8 cellular contexts compared by ENCODE assay signal in genomic region chr17:82257473-82257872, GRCh38. TPM values are rescaled to one million over a fixed set of nuclear protein-coding genes. Genes with fewer than 3 reads are reported as not detected.
DNase-seq lines count a peak whose midpoint lies in the region; ATAC-seq and TF ChIP-seq lines count a peak whose summit lies in the region.

No MANE protein-coding gene starts in this region.

- H3K36me3 ChIP-seq in rectal smooth muscle tissue (ENCODE audit: control insufficient read depth, insufficient read depth, low read length) (peaks cover 45% of the 10 kb centered on the region), PC-3 (ENCODE audit: low read depth, low read length) (peaks cover 82% of the 10 kb centered on the region)

- CTCF ChIA-PET in activated CD8-positive, alpha-beta memory T cell treated with anti-CD3 and anti-CD28 coated beads, Interleukin-2, amount 10 ng/mL, durations not matched to agents 7 days and 5 days (lab: Charles Lee): interaction anchor here (1.5 kb wide), 1 partner anchor 64 kb away, joined by 4 read pairs; no protein-coding TSS in a partner anchor
- CTCF ChIA-PET in PC-3 (lab: Charles Lee): no interaction called here

- H3K27ac Mint-ChIP-seq in activated CD8-positive, alpha-beta memory T cell treated with anti-CD3 and anti-CD28 coated beads, Interleukin-2, amount 10 ng/mL, durations not matched to agents 7 days and 5 days: peak overlapping the region; percentile 37

- H2AFZ ChIP-seq in PC-3 (ENCODE audit: low read length): no peak overlapping the region

- H3K27ac ChIP-seq in rectal smooth muscle tissue (ENCODE audit: low read depth, low read length) (peak overlapping the region; percentile 6), PC-3 (ENCODE audit: low read length) (no peak overlapping the region)

- no peaks in the 10 kb centered on the region for H3K9me2 ChIP-seq in PC-3 (replicated peaks; ENCODE audit: low read length)

- intact Hi-C loops in PC-3 (cut with micrococcal nuclease): no loop called here

- H3K4me2 ChIP-seq in PC-3 (ENCODE audit: low read length): no peak overlapping the region

- H3K79me2 ChIP-seq in PC-3 (ENCODE audit: low read length): peaks cover 83% of the 10 kb centered on the region

- peaks cover 13% of the 10 kb centered on the region for H3F3A ChIP-seq in PC-3 (ENCODE audit: low read length, unreplicated experiment)

- no peaks in the 10 kb centered on the region for H3K4me1 ChIP-seq in rectal smooth muscle tissue (ENCODE audit: control insufficient read depth, insufficient read depth, low read length)
- H3K4me1 ChIP-seq in PC-3 (ENCODE audit: insufficient read depth, low read length): no peaks in the 10 kb centered on the region

- no peaks in the 10 kb centered on the region for H3K27me3 ChIP-seq in rectal smooth muscle tissue (ENCODE audit: control insufficient read depth, insufficient read depth, low read length)
- no peaks in the 10 kb centered on the region for H3K27me3 ChIP-seq in PC-3 (ENCODE audit: low read length)

- BruUV-seq in PC-3 (replicated peaks; lab: Mats Ljungman, UMichigan): no TSS peak

- H3K9ac ChIP-seq in rectal smooth muscle tissue (ENCODE audit: low read length) (no peak overlapping the region), PC-3 (ENCODE audit: low read length) (no peak overlapping the region)

- TF ChIP-seq CTCF in GM20000 (IDR thresholded peaks at IDR 0.05; ENCODE audit: extremely low read depth, missing control alignments) (no peak), PC-3 (conservative IDR thresholded peaks at IDR 0.05; ENCODE audit: low read depth, low read length) (no peak)

- peak; percentile 92 for ATAC-seq in activated CD8-positive, alpha-beta memory T cell treated with anti-CD3 and anti-CD28 coated beads, Interleukin-2, amount 10 ng/mL, durations not matched to agents 7 days and 5 days
- ATAC-seq in PC-3: no peak; the same call in 1 of the 2 replicates
- no peak for ATAC-seq in GM18868 (IDR thresholded peaks at IDR 0.05; ENCODE audit: unreplicated experiment)

- H4K20me1 ChIP-seq in PC-3 (ENCODE audit: low read length): peaks cover 52% of the 10 kb centered on the region

- no peaks in the 10 kb centered on the region for H3K9me3 ChIP-seq in PC-3 (ENCODE audit: low read length)

- H3K36me3 Mint-ChIP-seq in activated CD8-positive, alpha-beta memory T cell treated with anti-CD3 and anti-CD28 coated beads, Interleukin-2, amount 10 ng/mL, durations not matched to agents 7 days and 5 days: peaks cover 79% of the 10 kb centered on the region

- no peak overlapping the region for H3K4me3 Mint-ChIP-seq in activated CD8-positive, alpha-beta memory T cell treated with anti-CD3 and anti-CD28 coated beads, Interleukin-2, amount 10 ng/mL, durations not matched to agents 7 days and 5 days

- no peaks in the 10 kb centered on the region for H3K27me3 Mint-ChIP-seq in activated CD8-positive, alpha-beta memory T cell treated with anti-CD3 and anti-CD28 coated beads, Interleukin-2, amount 10 ng/mL, durations not matched to agents 7 days and 5 days

- POLR2A ChIA-PET in PC-3 (lab: Charles Lee; ENCODE audit: unreplicated experiment): no interaction called here

- no peak overlapping the region for H3K4me3 ChIP-seq in rectal smooth muscle tissue (ENCODE audit: low read length)
- H3K4me3 ChIP-seq in PC-3 (ENCODE audit: low read length): no peak overlapping the region

- peaks cover 3% of the 10 kb centered on the region for H3K9me3 Mint-ChIP-seq in activated CD8-positive, alpha-beta memory T cell treated with anti-CD3 and anti-CD28 coated beads, Interleukin-2, amount 10 ng/mL, durations not matched to agents 7 days and 5 days (ENCODE audit: low read depth)

- peak; percentile 24 for DNase-seq in GM20000 (ENCODE audit: low spot score)
- peak; percentile 65 for DNase-seq in activated CD8-positive, alpha-beta memory T cell treated with anti-CD3 and anti-CD28 coated beads, Interleukin-2, amount 10 ng/mL, durations not matched to agents 7 days and 5 days
- DNase-seq in fibroblast of gingiva (ENCODE audit: low read depth): peak; percentile 62
- no peak for DNase-seq in PC-3
- DNase-seq in glomerular visceral epithelial cell (ENCODE audit: extremely low spot score): no peak
- DNase-seq in NCI-H1105 (lab: John Stamatoyannopoulos, UW): no peak

- peaks cover 12% of the 10 kb centered on the region for H3K4me1 Mint-ChIP-seq in activated CD8-positive, alpha-beta memory T cell treated with anti-CD3 and anti-CD28 coated beads, Interleukin-2, amount 10 ng/mL, durations not matched to agents 7 days and 5 days

RNA-seq across cellular contexts. Expression of gene CSNK1D, which starts 16.0 kb away (rescaled TPM):
- total RNA-seq in activated CD8-positive, alpha-beta memory T cell treated with anti-CD3 and anti-CD28 coated beads, Interleukin-2, amount 10 ng/mL, durations not matched to agents 7 days and 5 days: 100 to 1,000 TPM; 120 to 139 TPM
- 58.6 and 73.5 TPM in 2 replicates for total RNA-seq in PC-3 (2014; rRNA removed)

RNA-seq across cellular contexts. Expression of gene SLC16A3, which starts 28.6 kb away (rescaled TPM):
- total RNA-seq in activated CD8-positive, alpha-beta memory T cell treated with anti-CD3 and anti-CD28 coated beads, Interleukin-2, amount 10 ng/mL, durations not matched to agents 7 days and 5 days: 100 to 1,000 TPM; 119 to 148 TPM
- 286 and 447 TPM in 2 replicates for total RNA-seq in PC-3 (2014; rRNA removed)

RNA-seq across cellular contexts. Expression of gene CCDC57, which starts 44.8 kb away (rescaled TPM):
- 10 to 100 TPM; 70.2 to 73.9 TPM for total RNA-seq in activated CD8-positive, alpha-beta memory T cell treated with anti-CD3 and anti-CD28 coated beads, Interleukin-2, amount 10 ng/mL, durations not matched to agents 7 days and 5 days
- 35.0 and 36.6 TPM in 2 replicates for total RNA-seq in PC-3 (2014; rRNA removed)

RNA-seq across cellular contexts. Expression of gene CD7, which starts 59.9 kb away (rescaled TPM):
- 100 to 1,000 TPM; 307 to 417 TPM for total RNA-seq in activated CD8-positive, alpha-beta memory T cell treated with anti-CD3 and anti-CD28 coated beads, Interleukin-2, amount 10 ng/mL, durations not matched to agents 7 days and 5 days
- 0.15 and 0.98 TPM in 2 replicates for total RNA-seq in PC-3 (2014; rRNA removed)

Comparison
In these comparisons a context has a peak if more than half of its experiments do, and no peak if none do; other contexts are left out.
1. DNase-seq: peak in GM20000 (single experiment), activated CD8-positive, alpha-beta memory T cell treated with anti-CD3 and anti-CD28 coated beads, Interleukin-2, amount 10 ng/mL, durations not matched to agents 7 days and 5 days (single experiment) and fibroblast of gingiva (single experiment); none in PC-3 (single experiment), glomerular visceral epithelial cell (single experiment) and NCI-H1105 (single experiment).